ENCODE assay signal across 14 cellular contexts in genomic region chr2:172445851-172446250, GRCh38. TPM values are rescaled to one million over a fixed set of nuclear protein-coding genes. Genes with fewer than 3 reads are reported as not detected.
A peak's percentile ranks its signal among the peaks of the same experiment; 100 is the strongest.
DNase-seq lines count a peak whose midpoint lies in the region; ATAC-seq and TF ChIP-seq lines count a peak whose summit lies in the region.
"Had no signal": no experiment of that assay in that cellular context is flagged by ENCODE, and none has a peak within 500 bp of the region (broad histone marks: within the 10 kb centered on the region; RNA-seq: fewer than 3 reads in every experiment).

No MANE protein-coding gene starts in this region.

- CTCF ChIA-PET in Calu3 (lab: Charles Lee) = interaction anchor here (1.6 to 1.7 kb wide), 2 partner anchors 8 to 16 kb away, joined by 5 to 7 read pairs; no protein-coding TSS in a partner anchor

- no peak for ATAC-seq in activated naive CD8-positive, alpha-beta T cell treated with anti-CD3 and anti-CD28 coated beads, Interleukin-2, amount 10 ng/mL, durations not matched to agents 7 days and 5 days (ENCODE audit: low read depth)
- ATAC-seq in HG02938 (IDR thresholded peaks at IDR 0.05; ENCODE audit: unreplicated experiment) = no peak
- ATAC-seq in GM18520 (IDR thresholded peaks at IDR 0.05; ENCODE audit: unreplicated experiment) = no peak
- no peak for ATAC-seq in GM18505 (IDR thresholded peaks at IDR 0.05; ENCODE audit: unreplicated experiment)
- ATAC-seq: Panc1 had no signal

- H3K36me3 Mint-ChIP-seq in Calu3 (ENCODE audit: insufficient read depth, unreplicated experiment) (peaks cover 53% of the 10 kb centered on the region), progenitor cell of endocrine pancreas (ENCODE audit: insufficient read depth) (peaks cover 12% of the 10 kb centered on the region)
- peaks cover 2% of the 10 kb centered on the region for H3K36me3 Mint-ChIP-seq in activated naive CD8-positive, alpha-beta T cell treated with anti-CD3 and anti-CD28 coated beads, Interleukin-2, amount 10 ng/mL, durations not matched to agents 7 days and 5 days

- H3K4me3 Mint-ChIP-seq in Calu3 (ENCODE audit: low read depth, unreplicated experiment) (no peak overlapping the region), progenitor cell of endocrine pancreas (ENCODE audit: low read depth) (no peak overlapping the region)
- H3K4me3 Mint-ChIP-seq in activated naive CD8-positive, alpha-beta T cell treated with anti-CD3 and anti-CD28 coated beads, Interleukin-2, amount 10 ng/mL, durations not matched to agents 7 days and 5 days = no peak overlapping the region

- H3K9me3 Mint-ChIP-seq in Calu3 (ENCODE audit: low read depth, unreplicated experiment) (no peaks in the 10 kb centered on the region), progenitor cell of endocrine pancreas (ENCODE audit: low read depth) (no peaks in the 10 kb centered on the region)
- H3K9me3 Mint-ChIP-seq in activated naive CD8-positive, alpha-beta T cell treated with anti-CD3 and anti-CD28 coated beads, Interleukin-2, amount 10 ng/mL, durations not matched to agents 7 days and 5 days = no peaks in the 10 kb centered on the region

- no peak for TF ChIP-seq POLR2A in GM18505 (IDR thresholded peaks at IDR 0.05; ENCODE audit: borderline replicate concordance, extremely low read depth, insufficient read depth, insufficient read length)

- intact Hi-C loops in Calu3 (cut with micrococcal nuclease; ENCODE audit: unreplicated experiment) = no loop called here

- H3K27me3 Mint-ChIP-seq in Calu3 (ENCODE audit: unreplicated experiment) = no peaks in the 10 kb centered on the region
- H3K27me3 Mint-ChIP-seq in activated naive CD8-positive, alpha-beta T cell treated with anti-CD3 and anti-CD28 coated beads, Interleukin-2, amount 10 ng/mL, durations not matched to agents 7 days and 5 days = peaks cover 2% of the 10 kb centered on the region
- peaks cover 4% of the 10 kb centered on the region for H3K27me3 Mint-ChIP-seq in progenitor cell of endocrine pancreas

- H3K4me1 Mint-ChIP-seq in Calu3 (ENCODE audit: low read depth, unreplicated experiment) (peaks cover 63% of the 10 kb centered on the region), progenitor cell of endocrine pancreas (ENCODE audit: low read depth) (peaks cover 16% of the 10 kb centered on the region)
- H3K4me1 Mint-ChIP-seq in activated naive CD8-positive, alpha-beta T cell treated with anti-CD3 and anti-CD28 coated beads, Interleukin-2, amount 10 ng/mL, durations not matched to agents 7 days and 5 days = peaks cover 37% of the 10 kb centered on the region

- peak; percentile 6 for DNase-seq in AG08395 (ENCODE audit: low spot score)
- DNase-seq in Calu3 = no peak
- DNase-seq in activated naive CD8-positive, alpha-beta T cell treated with anti-CD3 and anti-CD28 coated beads, Interleukin-2, amount 10 ng/mL, durations not matched to agents 7 days and 5 days = no peak
- peak; percentile 75 for DNase-seq in medulla oblongata (ENCODE audit: extremely low spot score)
- no peak for DNase-seq in progenitor cell of endocrine pancreas (ENCODE audit: low spot score, unreplicated experiment)
- DNase-seq: activated gamma-delta T cell treated with Interleukin-2 at 50 U/mL for 16 hours, brain microvascular endothelial cell, esophagus squamous epithelium, NCI-H146, NCI-H510A treated with DMSO at 0.1 percent for 48 hours had no signal

- POLR2A ChIA-PET in activated naive CD8-positive, alpha-beta T cell treated with anti-CD3 and anti-CD28 coated beads, Interleukin-2, amount 10 ng/mL, durations not matched to agents 7 days and 5 days (lab: Charles Lee) = interaction anchor here (1.0 to 1.2 kb wide), 2 partner anchors 11 to 15 kb away, joined by 3 to 6 read pairs; no protein-coding TSS in a partner anchor

- no TSS peak for BruUV-seq in Calu3 (replicated peaks; lab: Mats Ljungman, UMichigan)

- H3K27ac Mint-ChIP-seq in Calu3 (ENCODE audit: unreplicated experiment) (peak overlapping the region; percentile 52), progenitor cell of endocrine pancreas (no peak overlapping the region)
- H3K27ac Mint-ChIP-seq in activated naive CD8-positive, alpha-beta T cell treated with anti-CD3 and anti-CD28 coated beads, Interleukin-2, amount 10 ng/mL, durations not matched to agents 7 days and 5 days = peak overlapping the region; percentile 29

- TF ChIP-seq CTCF in Calu3 (IDR thresholded peaks at IDR 0.05; ENCODE audit: unreplicated experiment) (no peak), progenitor cell of endocrine pancreas (IDR thresholded peaks at IDR 0.05; ENCODE audit: unreplicated experiment) (no peak)

RNA-seq across cellular contexts. Expression of gene ITGA6, which starts 18.5 kb away (rescaled TPM):
- total RNA-seq in Calu3 (2022) = 242 and 270 TPM in 2 replicates
- total RNA-seq in activated naive CD8-positive, alpha-beta T cell treated with anti-CD3 and anti-CD28 coated beads, Interleukin-2, amount 10 ng/mL, durations not matched to agents 7 days and 5 days = 10 to 100 TPM; 22.8 to 26.8 TPM
- total RNA-seq in progenitor cell of endocrine pancreas = 69.5 and 83.8 TPM in 2 replicates

Comparison
In these comparisons a context has a peak if more than half of its experiments do, and no peak if none do; other contexts are left out.
1. DNase-seq: peak in AG08395 (single experiment) and medulla oblongata (single experiment); none in Calu3 (single experiment), activated naive CD8-positive, alpha-beta T cell treated with anti-CD3 and anti-CD28 coated beads, Interleukin-2, amount 10 ng/mL, durations not matched to agents 7 days and 5 days (single experiment) and progenitor cell of endocrine pancreas (single experiment).